In the genomic region with DNA sequence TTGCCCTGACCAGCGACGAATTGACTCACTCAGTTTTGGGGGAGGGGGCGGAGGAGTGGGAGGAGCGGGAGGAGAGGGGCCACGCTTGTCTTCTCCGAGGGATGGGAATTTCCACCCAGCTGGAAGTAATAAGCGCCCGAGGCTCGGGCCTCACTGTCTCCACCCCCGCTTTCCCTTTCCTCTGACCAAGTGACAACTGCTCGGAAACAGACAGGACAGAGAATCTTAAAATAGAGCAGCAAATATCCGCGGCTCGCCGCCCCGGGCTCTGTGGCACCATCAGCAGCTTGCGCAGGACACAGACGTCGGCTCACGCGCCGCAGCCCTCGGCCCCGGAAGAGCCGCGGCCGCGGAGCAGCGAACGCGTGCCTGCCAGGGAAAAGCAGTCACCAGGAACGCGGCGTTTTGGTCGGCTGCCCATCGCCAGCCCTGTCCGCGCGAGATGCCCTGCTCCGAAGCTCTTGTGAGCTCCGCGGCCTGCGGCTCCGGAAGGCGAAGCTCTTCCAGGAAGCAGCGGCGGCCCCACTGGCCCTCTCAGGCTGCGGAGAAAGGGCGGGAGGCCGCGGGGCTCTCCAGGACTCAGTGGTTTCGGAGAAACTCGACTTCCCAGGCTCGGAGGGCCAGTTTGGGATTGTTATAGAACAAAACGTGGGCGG, we compare ENCODE assay signal across 8 cellular contexts. TPM values are rescaled to one million over a fixed set of nuclear protein-coding genes. Genes with fewer than 3 reads are reported as not detected.
A peak's percentile ranks its signal among the peaks of the same experiment; 100 is the strongest.
DNase-seq lines count a peak whose midpoint lies in the region; ATAC-seq and TF ChIP-seq lines count a peak whose summit lies in the region.

No MANE protein-coding gene starts in this region.

- H3K4me3 Mint-ChIP-seq in activated B cell treated with CpG ODN at 0.5 μM for 24 hours = peak overlapping the region; percentile 87

- CTCF ChIA-PET in activated B cell treated with CpG ODN at 0.5 μM for 24 hours (lab: Charles Lee) = interaction anchor here (1.0 to 3.7 kb wide), 6 partner anchors 13 to 172 kb away, joined by 4 to 15 read pairs (median 6); no protein-coding TSS in a partner anchor

- peak; percentile 75 for ATAC-seq in activated B cell treated with CpG ODN at 0.5 μM for 24 hours (ENCODE audit: low read depth)

- H3K27ac Mint-ChIP-seq in activated B cell treated with CpG ODN at 0.5 μM for 24 hours = peak overlapping the region; percentile 81

- peaks cover 11% of the 10 kb centered on the region for H3K27me3 Mint-ChIP-seq in activated B cell treated with CpG ODN at 0.5 μM for 24 hours

- H3K36me3 Mint-ChIP-seq in activated B cell treated with CpG ODN at 0.5 μM for 24 hours (ENCODE audit: low read depth) = no peaks in the 10 kb centered on the region

- peaks cover 43% of the 10 kb centered on the region for H3K4me1 Mint-ChIP-seq in activated B cell treated with CpG ODN at 0.5 μM for 24 hours

- intact Hi-C loops in activated B cell treated with CpG ODN at 0.5 μM for 24 hours (cut with micrococcal nuclease) = loop anchor here (1.0 to 5.0 kb wide), 3 partner anchors 11 to 222 kb away; partner anchors contain the start of genes DHX9 and RGS16

- POLR2A ChIA-PET in activated B cell treated with CpG ODN at 0.5 μM for 24 hours (lab: Charles Lee) = interaction anchor here (0.6 to 4.9 kb wide), 10 partner anchors 9 to 1020 kb away, joined by 3 to 33 read pairs (median 3); partner anchors contain the start of gene RGS16

- H3K9me3 Mint-ChIP-seq in activated B cell treated with CpG ODN at 0.5 μM for 24 hours = no peaks in the 10 kb centered on the region

- H3K4me3 ChIP-seq in HFF-Myc (replicated peaks; ENCODE audit: low read depth, low read length) (peak overlapping the region; percentile 49), choroid plexus epithelial cell (ENCODE audit: low read depth, low read length) (peak overlapping the region; percentile 57)

- TF ChIP-seq CTCF in HFF-Myc (IDR thresholded peaks at IDR 0.05; ENCODE audit: low read depth, low read length, missing control alignments) = no peak
- no peak for TF ChIP-seq CTCF in activated B cell treated with CpG ODN at 0.5 μM for 24 hours (IDR thresholded peaks at IDR 0.05)
- no peak for TF ChIP-seq CTCF in choroid plexus epithelial cell (conservative IDR thresholded peaks at IDR 0.05; ENCODE audit: low read depth, low read length)

- DNase-seq in GM04504 (ENCODE audit: low read depth) (peak; percentile 74), HFF-Myc (ENCODE audit: extremely low read depth, low read depth) (peak; percentile 82), NCI-H1694 (lab: John Stamatoyannopoulos, UW) (peak; percentile 50), activated B cell treated with CpG ODN at 0.5 μM for 24 hours (peak; percentile 58), choroid plexus epithelial cell (ENCODE audit: low read depth) (peak; percentile 66), kidney tubule cell (ENCODE audit: low spot score) (peak; percentile 85), NCI-H1105 treated with DMSO at 0.1 percent for 48 hours (lab: John Stamatoyannopoulos, UW) (no peak)
- DNase-seq in stimulated activated CD4-positive, alpha-beta T cell treated with anti-CD3 and anti-CD28 coated beads, Interleukin-1b, Interleukin-23, amount 100 ng/mL, for 4 hours (ENCODE audit: low read depth in 2 of 2) = peak; percentile 52 to 67

RNA-seq across cellular contexts. Expression of gene RGS16, which starts 10.7 kb away (rescaled TPM):
- 2.6 TPM in 2 replicates for total RNA-seq in activated B cell treated with CpG ODN at 0.5 μM for 24 hours

RNA-seq across cellular contexts. Expression of gene RNASEL, which starts 25.9 kb away (rescaled TPM):
- 10.0 and 11.1 TPM in 2 replicates for total RNA-seq in activated B cell treated with CpG ODN at 0.5 μM for 24 hours
